In the genomic region with DNA sequence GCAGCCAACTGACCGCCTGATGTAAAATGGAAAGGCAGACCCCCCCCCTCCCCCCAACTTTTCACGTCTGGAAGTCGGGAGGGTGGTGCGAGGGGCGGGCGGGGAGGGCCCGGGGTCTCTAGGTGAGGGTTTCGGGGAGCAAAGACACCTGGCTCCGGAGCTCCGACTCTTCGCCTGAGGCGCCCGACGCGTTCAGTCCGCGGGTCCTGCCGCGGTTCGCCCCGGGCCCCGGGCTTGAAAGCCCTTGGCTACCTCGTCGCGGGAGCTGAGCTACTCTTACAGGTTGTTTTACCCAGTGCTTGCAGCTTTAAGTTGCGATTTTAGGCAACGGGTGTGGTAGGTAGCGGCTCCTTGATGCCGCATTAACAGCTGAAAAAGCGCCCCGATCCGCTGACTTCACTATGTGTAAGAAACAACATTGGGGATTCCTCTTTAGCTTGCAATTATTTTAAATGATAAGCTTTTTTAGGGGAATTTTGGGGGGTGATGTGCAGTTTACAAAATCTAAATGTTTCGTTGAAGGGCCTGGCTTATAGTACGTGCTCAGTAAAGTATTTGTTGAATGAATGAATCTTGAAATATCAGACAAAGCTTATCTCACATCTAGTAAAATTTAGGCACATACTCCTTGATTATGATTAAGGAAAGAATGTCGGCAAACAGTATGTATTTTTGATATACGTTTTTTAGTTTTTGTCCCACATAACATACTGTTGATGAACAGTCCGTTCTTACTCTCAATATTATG, we compare ENCODE assay signal across 8 cellular contexts. TPM values are rescaled to one million over a fixed set of nuclear protein-coding genes. Genes with fewer than 3 reads are reported as not detected.
DNase-seq lines count a peak whose midpoint lies in the region; ATAC-seq and TF ChIP-seq lines count a peak whose summit lies in the region.

No MANE protein-coding gene starts in this region.

- peaks cover 38% of the 10 kb centered on the region for H3K4me1 Mint-ChIP-seq in osteocyte (ENCODE audit: unreplicated experiment)

- peak overlapping the region; percentile 90 for H3K4me3 Mint-ChIP-seq in osteocyte (ENCODE audit: unreplicated experiment)

- H3K27me3 Mint-ChIP-seq in osteocyte (ENCODE audit: unreplicated experiment) = no peaks in the 10 kb centered on the region

- peak overlapping the region; percentile 85 for H3K27ac Mint-ChIP-seq in osteocyte (ENCODE audit: unreplicated experiment)

- no peaks in the 10 kb centered on the region for H3K9me3 Mint-ChIP-seq in osteocyte (ENCODE audit: unreplicated experiment)

- TF ChIP-seq CTCF in osteocyte (IDR thresholded peaks at IDR 0.05) = no peak

- ATAC-seq in GM21619 (IDR thresholded peaks at IDR 0.05; ENCODE audit: unreplicated experiment) = peak; percentile 1
- no peak for ATAC-seq in HG02571 (IDR thresholded peaks at IDR 0.05; ENCODE audit: unreplicated experiment)

- DNase-seq in COLO668 (lab: John Stamatoyannopoulos, UW; ENCODE audit: unreplicated experiment) (peak; percentile 35), NCI-H345 (lab: John Stamatoyannopoulos, UW) (peak; percentile 29), activated gamma-delta T cell (lab: John Stamatoyannopoulos, UW) (peak; percentile 15), glomerular visceral epithelial cell (ENCODE audit: extremely low spot score) (peak; percentile 46), osteocyte (ENCODE audit: extremely low spot score, unreplicated experiment) (no peak), retina (no peak)

- H3K36me3 Mint-ChIP-seq in osteocyte (ENCODE audit: unreplicated experiment) = no peaks in the 10 kb centered on the region

RNA-seq across cellular contexts. Expression of gene CDC42SE2, which starts 0.8 kb away (rescaled TPM):
- 21.6 and 22.9 TPM in 2 replicates for total RNA-seq in osteocyte

Comparison
In these comparisons a context has a peak if more than half of its experiments do, and no peak if none do; other contexts are left out.
1. DNase-seq: peak in COLO668 (single experiment), NCI-H345 (single experiment), activated gamma-delta T cell (single experiment) and glomerular visceral epithelial cell (single experiment); none in osteocyte (single experiment) and retina (single experiment).